2 cellular contexts compared by ENCODE assay signal in the genomic region with DNA sequence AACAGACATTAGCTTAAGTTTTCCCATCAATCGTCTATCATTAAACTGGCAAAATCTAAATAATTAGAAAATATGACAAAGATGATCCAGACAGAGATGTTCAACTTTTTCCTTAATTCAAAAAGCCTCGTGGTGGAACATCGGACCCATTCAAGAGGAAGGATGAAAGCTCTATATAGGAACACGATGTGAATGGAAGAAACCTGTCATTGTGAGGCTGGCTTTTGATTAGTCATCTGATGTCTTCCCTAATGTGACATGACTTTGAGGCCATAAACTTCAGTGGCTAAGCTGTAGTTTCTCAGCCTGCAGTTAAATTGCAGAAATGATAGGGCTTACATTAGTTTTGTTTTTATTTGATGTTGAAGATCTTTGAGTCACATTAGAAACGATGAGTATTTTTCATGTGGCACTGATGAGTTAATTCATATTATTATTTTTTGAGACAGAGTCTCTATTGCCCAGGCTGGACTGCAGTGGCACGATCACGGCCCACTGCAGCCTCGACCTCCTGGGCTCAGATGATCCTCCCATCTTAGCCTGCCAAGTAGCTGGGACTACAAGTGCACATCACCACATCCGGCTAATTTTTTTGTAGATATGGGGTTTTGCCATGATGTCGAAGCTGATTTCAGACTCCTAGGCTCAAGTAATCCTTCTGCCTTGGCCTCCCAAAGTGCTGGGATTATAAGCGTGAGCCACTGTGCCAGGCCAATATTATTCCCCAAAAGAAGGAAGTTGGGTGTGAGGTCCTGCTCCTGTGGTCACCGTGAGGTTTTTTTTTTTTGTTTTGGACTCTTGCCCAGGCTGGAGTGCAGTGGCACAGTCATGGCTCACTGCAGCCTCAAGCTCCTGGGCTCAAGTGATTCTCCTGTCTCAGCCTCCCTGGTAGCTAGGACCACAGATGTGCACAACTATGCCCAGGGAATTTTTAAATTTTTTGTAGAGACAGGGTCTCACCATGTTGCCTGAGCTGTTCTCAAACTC.
TF ChIP-seq lines count a peak whose summit lies in the region.

No MANE protein-coding gene starts in this region.

TF ChIP-seq in SK-N-SH, 30 proteins besides CTCF, POLR2A, EP300 and RAD21:
- TF ChIP-seq FOXJ3 (CRISPR knock-in tag; IDR thresholded peaks at IDR 0.05) (no peak), TAF1 (IDR thresholded peaks at IDR 0.05; ENCODE audit: borderline replicate concordance, low read depth, low read length) (no peak), GATA2 (CRISPR knock-in tag; IDR thresholded peaks at IDR 0.05) (no peak), IRF3 (IDR thresholded peaks at IDR 0.05; ENCODE audit: low read depth, low read length) (no peak), FOXM1 (IDR thresholded peaks at IDR 0.05; ENCODE audit: low read depth) (no peak), RCOR1 (IDR thresholded peaks at IDR 0.05; ENCODE audit: low read length) (no peak), CHD2 (IDR thresholded peaks at IDR 0.05; ENCODE audit: low read length, partially characterized antibody) (no peak), SIN3A (IDR thresholded peaks at IDR 0.05; ENCODE audit: borderline replicate concordance, low read depth, low read length) (no peak), JUND (IDR thresholded peaks at IDR 0.05) (no peak), POLR2AphosphoS5 (IDR thresholded peaks at IDR 0.05; ENCODE audit: low read depth, low read length) (no peak), ELF1 (IDR thresholded peaks at IDR 0.05) (no peak), FOSL2 (IDR thresholded peaks at IDR 0.05; ENCODE audit: borderline replicate concordance, low read depth) (no peak), GABPA (IDR thresholded peaks at IDR 0.05; ENCODE audit: low read depth) (no peak)
- TF ChIP-seq, protein P1, sequence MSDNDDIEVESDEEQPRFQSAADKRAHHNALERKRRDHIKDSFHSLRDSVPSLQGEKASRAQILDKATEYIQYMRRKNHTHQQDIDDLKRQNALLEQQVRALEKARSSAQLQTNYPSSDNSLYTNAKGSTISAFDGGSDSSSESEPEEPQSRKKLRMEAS (IDR thresholded peaks at IDR 0.05; ENCODE audit: low read depth) = no peak
- TF ChIP-seq, protein P2, sequence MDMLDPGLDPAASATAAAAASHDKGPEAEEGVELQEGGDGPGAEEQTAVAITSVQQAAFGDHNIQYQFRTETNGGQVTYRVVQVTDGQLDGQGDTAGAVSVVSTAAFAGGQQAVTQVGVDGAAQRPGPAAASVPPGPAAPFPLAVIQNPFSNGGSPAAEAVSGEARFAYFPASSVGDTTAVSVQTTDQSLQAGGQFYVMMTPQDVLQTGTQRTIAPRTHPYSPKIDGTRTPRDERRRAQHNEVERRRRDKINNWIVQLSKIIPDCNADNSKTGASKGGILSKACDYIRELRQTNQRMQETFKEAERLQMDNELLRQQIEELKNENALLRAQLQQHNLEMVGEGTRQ (IDR thresholded peaks at IDR 0.05; ENCODE audit: borderline replicate concordance, low read depth, low read length) = no peak
- TF ChIP-seq, protein P3, sequence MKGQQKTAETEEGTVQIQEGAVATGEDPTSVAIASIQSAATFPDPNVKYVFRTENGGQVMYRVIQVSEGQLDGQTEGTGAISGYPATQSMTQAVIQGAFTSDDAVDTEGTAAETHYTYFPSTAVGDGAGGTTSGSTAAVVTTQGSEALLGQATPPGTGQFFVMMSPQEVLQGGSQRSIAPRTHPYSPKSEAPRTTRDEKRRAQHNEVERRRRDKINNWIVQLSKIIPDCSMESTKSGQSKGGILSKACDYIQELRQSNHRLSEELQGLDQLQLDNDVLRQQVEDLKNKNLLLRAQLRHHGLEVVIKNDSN (IDR thresholded peaks at IDR 0.05; ENCODE audit: borderline replicate concordance, low read depth) = no peak
TF ChIP-seq in SK-N-SH: peak in this region for 0.

TF ChIP-seq in SK-N-SH treated with all-trans-retinoic acid at 6 μM for 48 hours, 23 proteins besides CTCF, POLR2A, EP300 and RAD21:
- no peak for TF ChIP-seq ZNF565 (CRISPR knock-in tag; conservative IDR thresholded peaks at IDR 0.05; ENCODE audit: low read depth)
- TF ChIP-seq, protein P4, sequence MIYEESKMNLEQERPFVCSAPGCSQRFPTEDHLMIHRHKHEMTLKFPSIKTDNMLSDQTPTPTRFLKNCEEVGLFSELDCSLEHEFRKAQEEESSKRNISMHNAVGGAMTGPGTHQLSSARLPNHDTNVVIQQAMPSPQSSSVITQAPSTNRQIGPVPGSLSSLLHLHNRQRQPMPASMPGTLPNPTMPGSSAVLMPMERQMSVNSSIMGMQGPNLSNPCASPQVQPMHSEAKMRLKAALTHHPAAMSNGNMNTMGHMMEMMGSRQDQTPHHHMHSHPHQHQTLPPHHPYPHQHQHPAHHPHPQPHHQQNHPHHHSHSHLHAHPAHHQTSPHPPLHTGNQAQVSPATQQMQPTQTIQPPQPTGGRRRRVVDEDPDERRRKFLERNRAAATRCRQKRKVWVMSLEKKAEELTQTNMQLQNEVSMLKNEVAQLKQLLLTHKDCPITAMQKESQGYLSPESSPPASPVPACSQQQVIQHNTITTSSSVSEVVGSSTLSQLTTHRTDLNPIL (CRISPR knock-in tag; IDR thresholded peaks at IDR 0.05; ENCODE audit: low read depth) = no peak
- TF ChIP-seq CSDC2 (CRISPR knock-in tag; IDR thresholded peaks at IDR 0.05) = no peak
- TF ChIP-seq OSR1 (CRISPR knock-in tag; IDR thresholded peaks at IDR 0.05) = no peak
- no peak for TF ChIP-seq ARNTL (CRISPR knock-in tag; IDR thresholded peaks at IDR 0.05; ENCODE audit: borderline replicate concordance, low read depth)
- TF ChIP-seq BACH2 (CRISPR knock-in tag; IDR thresholded peaks at IDR 0.05; ENCODE audit: borderline replicate concordance) = no peak
- TF ChIP-seq CSRNP3 (CRISPR knock-in tag; IDR thresholded peaks at IDR 0.05) = no peak
- TF ChIP-seq ZNF8 (CRISPR knock-in tag; IDR thresholded peaks at IDR 0.05) = no peak
- no peak for TF ChIP-seq ESRRG (CRISPR knock-in tag; IDR thresholded peaks at IDR 0.05)
- TF ChIP-seq TOX (CRISPR knock-in tag; IDR thresholded peaks at IDR 0.05; ENCODE audit: borderline replicate concordance) = no peak
- TF ChIP-seq SNAI2 (CRISPR knock-in tag; IDR thresholded peaks at IDR 0.05) = no peak
- TF ChIP-seq GLIS3 (CRISPR knock-in tag; IDR thresholded peaks at IDR 0.05) = no peak
